18 cellular contexts compared by ENCODE assay signal in the genomic region with DNA sequence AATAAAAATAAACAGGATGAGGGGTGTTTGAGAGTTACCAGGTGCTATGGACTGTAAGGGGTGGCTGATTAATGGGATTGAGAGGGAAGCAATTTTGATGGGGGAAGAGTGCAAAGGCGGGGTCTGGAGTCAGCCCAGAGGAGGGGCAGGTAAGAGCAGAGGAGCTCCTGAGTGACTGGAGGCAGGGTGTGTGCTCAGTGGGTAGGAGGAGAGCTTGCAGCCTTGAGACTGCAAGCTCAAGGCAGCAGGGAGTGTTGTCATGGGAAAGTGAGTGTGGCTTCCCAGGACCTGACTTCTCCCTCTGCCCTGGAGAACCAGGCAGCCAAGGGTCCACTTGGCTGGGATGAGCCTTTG. TPM values are rescaled to one million over a fixed set of nuclear protein-coding genes. Genes with fewer than 3 reads are reported as not detected.
DNase-seq lines count a peak whose midpoint lies in the region; ATAC-seq, FAIRE-seq and TF ChIP-seq lines count a peak whose summit lies in the region.
"Had no signal": no experiment of that assay in that cellular context is flagged by ENCODE, and none has a peak within 500 bp of the region (broad histone marks: within the 10 kb centered on the region; RNA-seq: fewer than 3 reads in every experiment).

No MANE protein-coding gene starts in this region.

- no peaks in the 10 kb centered on the region for H3K9me3 ChIP-seq in mucosa of rectum (ENCODE audit: control insufficient read depth in 2 of 2, low read length in 2 of 2)
- H3K9me3 ChIP-seq: BE2C, breast epithelium had no signal

- peak overlapping the region; percentile 44 for H3K4me3 Mint-ChIP-seq in activated T-helper 17 cell treated with anti-CD3 and anti-CD28 coated beads, Interleukin-2, amount 50 U/mL, for 72 hours
- H3K4me3 Mint-ChIP-seq: mesothelial cell of epicardium had no signal

- no peaks in the 10 kb centered on the region for H3K36me3 ChIP-seq in mucosa of rectum (ENCODE audit: control insufficient read depth in 2 of 2, insufficient read depth in 2 of 2, low read length in 2 of 2)
- H3K36me3 ChIP-seq: BE2C, breast epithelium, upper lobe of left lung had no signal

- peaks cover 26% of the 10 kb centered on the region for H3K4me1 Mint-ChIP-seq in activated T-helper 17 cell treated with anti-CD3 and anti-CD28 coated beads, Interleukin-2, amount 50 U/mL, for 72 hours

- TF ChIP-seq POLR2A in GM12891 (IDR thresholded peaks at IDR 0.05; ENCODE audit: low read depth, low read length), result no peak

- H3K9me3 Mint-ChIP-seq in activated T-helper 17 cell treated with anti-CD3 and anti-CD28 coated beads, Interleukin-2, amount 50 U/mL, for 72 hours, result no peaks in the 10 kb centered on the region

- H3K27me3 ChIP-seq in mucosa of rectum (ENCODE audit: control insufficient read depth in 2 of 2, insufficient read depth in 2 of 2, low read length in 2 of 2), result no peaks in the 10 kb centered on the region
- H3K27me3 ChIP-seq: BE2C, breast epithelium, upper lobe of left lung had no signal

- H3K27me3 Mint-ChIP-seq in activated T-helper 17 cell treated with anti-CD3 and anti-CD28 coated beads, Interleukin-2, amount 50 U/mL, for 72 hours, result no peaks in the 10 kb centered on the region

- no peak for TF ChIP-seq CTCF in C4-2B (conservative IDR thresholded peaks at IDR 0.05)

- peak overlapping the region in 1 of 2 donors; percentile 26 for H3K4me3 ChIP-seq in mucosa of rectum (ENCODE audit: low read length in 2 of 2)
- H3K4me3 ChIP-seq: breast epithelium, SK-N-MC, upper lobe of left lung had no signal

- H3K4me1 ChIP-seq in mucosa of rectum (ENCODE audit: control insufficient read depth in 2 of 2, insufficient read depth in 2 of 2, low read length in 2 of 2), result peaks cover 49 to 50% of the 10 kb centered on the region in 2 donors

- H3K27ac Mint-ChIP-seq in activated T-helper 17 cell treated with anti-CD3 and anti-CD28 coated beads, Interleukin-2, amount 50 U/mL, for 72 hours, result peak overlapping the region; percentile 69
- H3K27ac Mint-ChIP-seq: mesothelial cell of epicardium had no signal

- H3K9ac ChIP-seq in mucosa of rectum (ENCODE audit: low read depth in 1 of 2, low read length in 2 of 2), result peak overlapping the region; percentile 10 to 54

- peak; percentile 38 for FAIRE-seq in GM12891 (lab: Jason Lieb, UNC)

- DNase-seq in GM12891 (ENCODE audit: insufficient read length, low spot score) (no peak), AML-193 (lab: John Stamatoyannopoulos, UW) (no peak), pons (ENCODE audit: low spot score) (no peak), NCI-H2196 treated with DMSO at 0.1 percent for 48 hours (lab: John Stamatoyannopoulos, UW; ENCODE audit: unreplicated experiment) (no peak)
- no peak for DNase-seq in stimulated activated CD4-positive, alpha-beta T cell treated with anti-CD3 and anti-CD28 coated beads, Interleukin-2, amount 100 ng/mL, for 24 hours
- DNase-seq: BE2C, DND-41, hypothalamus, NCI-H1930, NCI-H524, occipital lobe had no signal

- ATAC-seq in activated T-helper 17 cell treated with anti-CD3 and anti-CD28 coated beads, Interleukin-2, amount 50 U/mL, for 72 hours (replicated peaks), result no peak

- H3K27ac ChIP-seq in C4-2B (peak overlapping the region; percentile 52), mucosa of rectum (ENCODE audit: low read depth in 2 of 2, low read length in 2 of 2) (peak overlapping the region; percentile 80 to 93)
- H3K27ac ChIP-seq: SK-N-MC had no signal

- no peaks in the 10 kb centered on the region for H3K36me3 Mint-ChIP-seq in activated T-helper 17 cell treated with anti-CD3 and anti-CD28 coated beads, Interleukin-2, amount 50 U/mL, for 72 hours (ENCODE audit: low read depth)
- H3K36me3 Mint-ChIP-seq: mesothelial cell of epicardium had no signal

TF ChIP-seq in GM12891, 5 proteins besides CTCF, POLR2A, EP300 and RAD21:
- TF ChIP-seq POU2F2 (IDR thresholded peaks at IDR 0.05; ENCODE audit: low read depth, low read length) (no peak), PAX5 (IDR thresholded peaks at IDR 0.05; ENCODE audit: insufficient read depth, low read length, severe bottlenecking) (no peak), POLR2AphosphoS5 (IDR thresholded peaks at IDR 0.05; ENCODE audit: low read depth, low read length) (no peak)

RNA-seq across cellular contexts. Expression of a gene that starts 54.2 kb away (rescaled TPM):
- 0.10 TPM for polyA plus RNA-seq in GM12891 (2012; ENCODE audit: low read depth, missing spikeins)
- under 1 TPM; 0.11 to 0.32 TPM for total RNA-seq in activated T-helper 17 cell treated with anti-CD3 and anti-CD28 coated beads, Interleukin-2, amount 50 U/mL, for 72 hours
- total RNA-seq: occipital lobe had no signal
